3 cellular contexts compared by ENCODE assay signal in genomic region chr15:73617310-73617709, GRCh38.
TF ChIP-seq lines count a peak whose summit lies in the region.

No MANE protein-coding gene starts in this region.

TF ChIP-seq in SK-N-SH treated with all-trans-retinoic acid at 6 μM for 48 hours, 23 proteins besides CTCF, POLR2A, EP300 and RAD21 (continued from another document):
- no peak for TF ChIP-seq POU6F1 (CRISPR knock-in tag; IDR thresholded peaks at IDR 0.05; ENCODE audit: borderline replicate concordance, low read depth)
- no peak for TF ChIP-seq ZNF70 (CRISPR knock-in tag; IDR thresholded peaks at IDR 0.05)

TF ChIP-seq in SK-N-SH, 30 proteins besides CTCF, POLR2A, EP300 and RAD21:
- TF ChIP-seq REST (IDR thresholded peaks at IDR 0.05; ENCODE audit: low read depth, low read length) = no peak
- TF ChIP-seq TAF1 (IDR thresholded peaks at IDR 0.05; ENCODE audit: borderline replicate concordance, low read depth, low read length) = no peak
- no peak for TF ChIP-seq GABPA (IDR thresholded peaks at IDR 0.05; ENCODE audit: low read depth)
- TF ChIP-seq JUND (IDR thresholded peaks at IDR 0.05) = no peak
- TF ChIP-seq EZH2phosphoT487 (IDR thresholded peaks at IDR 0.05; ENCODE audit: borderline replicate concordance, low read depth) = no peak
- TF ChIP-seq, protein P1, sequence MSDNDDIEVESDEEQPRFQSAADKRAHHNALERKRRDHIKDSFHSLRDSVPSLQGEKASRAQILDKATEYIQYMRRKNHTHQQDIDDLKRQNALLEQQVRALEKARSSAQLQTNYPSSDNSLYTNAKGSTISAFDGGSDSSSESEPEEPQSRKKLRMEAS (IDR thresholded peaks at IDR 0.05; ENCODE audit: low read depth) = no peak
- no peak for TF ChIP-seq IRF3 (IDR thresholded peaks at IDR 0.05; ENCODE audit: low read depth, low read length)
- no peak for TF ChIP-seq MXI1 (IDR thresholded peaks at IDR 0.05; ENCODE audit: low read depth, low read length)
- no peak for TF ChIP-seq RFX5 (IDR thresholded peaks at IDR 0.05; ENCODE audit: low read length)
- no peak for TF ChIP-seq NRF1 (IDR thresholded peaks at IDR 0.05; ENCODE audit: low read depth, low read length)
- TF ChIP-seq FOXJ3 (CRISPR knock-in tag; IDR thresholded peaks at IDR 0.05) = no peak
- TF ChIP-seq SIN3A (IDR thresholded peaks at IDR 0.05; ENCODE audit: borderline replicate concordance, low read depth, low read length) = no peak
- TF ChIP-seq USF1 (IDR thresholded peaks at IDR 0.05; ENCODE audit: borderline replicate concordance, low read depth) = no peak
- no peak for TF ChIP-seq FOXM1 (IDR thresholded peaks at IDR 0.05; ENCODE audit: low read depth)
- no peak for TF ChIP-seq MEF2A (IDR thresholded peaks at IDR 0.05; ENCODE audit: borderline replicate concordance, low read depth)
- no peak for TF ChIP-seq POLR2AphosphoS5 (IDR thresholded peaks at IDR 0.05; ENCODE audit: low read depth, low read length)
- TF ChIP-seq GATA2 (CRISPR knock-in tag; IDR thresholded peaks at IDR 0.05) = no peak
- TF ChIP-seq, protein P2, sequence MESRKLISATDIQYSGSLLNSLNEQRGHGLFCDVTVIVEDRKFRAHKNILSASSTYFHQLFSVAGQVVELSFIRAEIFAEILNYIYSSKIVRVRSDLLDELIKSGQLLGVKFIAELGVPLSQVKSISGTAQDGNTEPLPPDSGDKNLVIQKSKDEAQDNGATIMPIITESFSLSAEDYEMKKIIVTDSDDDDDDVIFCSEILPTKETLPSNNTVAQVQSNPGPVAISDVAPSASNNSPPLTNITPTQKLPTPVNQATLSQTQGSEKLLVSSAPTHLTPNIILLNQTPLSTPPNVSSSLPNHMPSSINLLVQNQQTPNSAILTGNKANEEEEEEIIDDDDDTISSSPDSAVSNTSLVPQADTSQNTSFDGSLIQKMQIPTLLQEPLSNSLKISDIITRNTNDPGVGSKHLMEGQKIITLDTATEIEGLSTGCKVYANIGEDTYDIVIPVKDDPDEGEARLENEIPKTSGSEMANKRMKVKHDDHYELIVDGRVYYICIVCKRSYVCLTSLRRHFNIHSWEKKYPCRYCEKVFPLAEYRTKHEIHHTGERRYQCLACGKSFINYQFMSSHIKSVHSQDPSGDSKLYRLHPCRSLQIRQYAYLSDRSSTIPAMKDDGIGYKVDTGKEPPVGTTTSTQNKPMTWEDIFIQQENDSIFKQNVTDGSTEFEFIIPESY (IDR thresholded peaks at IDR 0.05; ENCODE audit: borderline replicate concordance, low read depth) = no peak
- TF ChIP-seq CHD2 (IDR thresholded peaks at IDR 0.05; ENCODE audit: low read length, partially characterized antibody) = no peak

TF ChIP-seq in WTC11, 78 proteins besides CTCF, POLR2A, EP300 and RAD21 (continued from another document):
- TF ChIP-seq, protein P3, sequence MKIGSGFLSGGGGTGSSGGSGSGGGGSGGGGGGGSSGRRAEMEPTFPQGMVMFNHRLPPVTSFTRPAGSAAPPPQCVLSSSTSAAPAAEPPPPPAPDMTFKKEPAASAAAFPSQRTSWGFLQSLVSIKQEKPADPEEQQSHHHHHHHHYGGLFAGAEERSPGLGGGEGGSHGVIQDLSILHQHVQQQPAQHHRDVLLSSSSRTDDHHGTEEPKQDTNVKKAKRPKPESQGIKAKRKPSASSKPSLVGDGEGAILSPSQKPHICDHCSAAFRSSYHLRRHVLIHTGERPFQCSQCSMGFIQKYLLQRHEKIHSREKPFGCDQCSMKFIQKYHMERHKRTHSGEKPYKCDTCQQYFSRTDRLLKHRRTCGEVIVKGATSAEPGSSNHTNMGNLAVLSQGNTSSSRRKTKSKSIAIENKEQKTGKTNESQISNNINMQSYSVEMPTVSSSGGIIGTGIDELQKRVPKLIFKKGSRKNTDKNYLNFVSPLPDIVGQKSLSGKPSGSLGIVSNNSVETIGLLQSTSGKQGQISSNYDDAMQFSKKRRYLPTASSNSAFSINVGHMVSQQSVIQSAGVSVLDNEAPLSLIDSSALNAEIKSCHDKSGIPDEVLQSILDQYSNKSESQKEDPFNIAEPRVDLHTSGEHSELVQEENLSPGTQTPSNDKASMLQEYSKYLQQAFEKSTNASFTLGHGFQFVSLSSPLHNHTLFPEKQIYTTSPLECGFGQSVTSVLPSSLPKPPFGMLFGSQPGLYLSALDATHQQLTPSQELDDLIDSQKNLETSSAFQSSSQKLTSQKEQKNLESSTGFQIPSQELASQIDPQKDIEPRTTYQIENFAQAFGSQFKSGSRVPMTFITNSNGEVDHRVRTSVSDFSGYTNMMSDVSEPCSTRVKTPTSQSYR (CRISPR knock-in tag; IDR thresholded peaks at IDR 0.05) = no peak
- TF ChIP-seq ATF3 (CRISPR knock-in tag; conservative IDR thresholded peaks at IDR 0.05) = no peak
- no peak for TF ChIP-seq TP53 (CRISPR knock-in tag; IDR thresholded peaks at IDR 0.05)
